Comparison of ENCODE assay signal across 1 cellular context in genomic region chr1:70410604-70411359, GRCh38.
TF ChIP-seq lines count a peak whose summit lies in the region.

Gene CTH (plus strand): TSS chr1:70411268. CDS start chr1:70411416, 148 bp downstream.

TF ChIP-seq in K562, 482 proteins besides CTCF, POLR2A, EP300 and RAD21 (continued from another document and continues in another):
- TF ChIP-seq ZBTB40 (IDR thresholded peaks at IDR 0.05) (no peak), ZBTB40 (CRISPR knock-in tag; IDR thresholded peaks at IDR 0.05) (no peak), NCOA6 (IDR thresholded peaks at IDR 0.05) (no peak), TRIM28 (IDR thresholded peaks at IDR 0.05) (no peak), PTRF (tag; IDR thresholded peaks at IDR 0.05) (no peak), GABPA (tag; conservative IDR thresholded peaks at IDR 0.05; ENCODE audit: low read depth) (no peak), PKNOX1 (IDR thresholded peaks at IDR 0.05) (peak; percentile 61; the same call in 1 of the 2 replicates), ZNF316 (IDR thresholded peaks at IDR 0.05) (peak; percentile 50; the same call in 1 of the 2 replicates), TEAD1 (CRISPR knock-in tag; IDR thresholded peaks at IDR 0.05) (peak; percentile 45 to 70; a peak in 1 of 4 replicates), ETV1 (tag; conservative IDR thresholded peaks at IDR 0.05; ENCODE audit: low read depth) (no peak), VEZF1 (CRISPR knock-in tag; IDR thresholded peaks at IDR 0.05) (peak; percentile 51; the same call in 1 of the 2 replicates), HMBOX1 (IDR thresholded peaks at IDR 0.05) (peak; percentile 86), TARDBP (IDR thresholded peaks at IDR 0.05) (peak; percentile 70; the same call in 1 of the 2 replicates), CREB3L1 (IDR thresholded peaks at IDR 0.05; ENCODE audit: borderline replicate concordance, low read depth) (peak; percentile 50; the same call in 1 of the 2 replicates), HOXB6 (CRISPR knock-in tag; IDR thresholded peaks at IDR 0.05; ENCODE audit: borderline replicate concordance) (no peak), IRF1 (CRISPR knock-in tag; IDR thresholded peaks at IDR 0.05; ENCODE audit: borderline replicate concordance) (0 out of 2 replicates have a peak, but pooled peaks have one; percentile 1), ZNF511 (CRISPR knock-in tag; IDR thresholded peaks at IDR 0.05) (0 out of 2 replicates have a peak, but pooled peaks have one; percentile 24), NFIC (IDR thresholded peaks at IDR 0.05) (peak; percentile 55), ZNF124 (CRISPR knock-in tag; IDR thresholded peaks at IDR 0.05) (no peak), POLR2AphosphoS5 (IDR thresholded peaks at IDR 0.05; ENCODE audit: control insufficient read depth, insufficient read depth, low read depth, low read length) (peak; percentile 87), PRDM10 (IDR thresholded peaks at IDR 0.05; ENCODE audit: partially characterized antibody) (peak; percentile 82), WHSC1 (IDR thresholded peaks at IDR 0.05; ENCODE audit: low read length) (peak; percentile 19), BRD9 (IDR thresholded peaks at IDR 0.05; ENCODE audit: low read depth, partially characterized antibody) (peak; percentile 41), FOXJ2 (tag; IDR thresholded peaks at IDR 0.05) (0 out of 2 replicates have a peak, but pooled peaks have one; percentile 23), ZSCAN29 (IDR thresholded peaks at IDR 0.05) (peak; percentile 74), HNRNPH1 (optimal IDR thresholded peaks at IDR 0.05; ENCODE audit: low read depth, low read length) (no peak), NR2C2 (CRISPR knock-in tag; IDR thresholded peaks at IDR 0.05) (peak; percentile 56; the same call in 1 of the 2 replicates), NR2C2 (tag; IDR thresholded peaks at IDR 0.05) (peak; percentile 92), RBM22 (IDR thresholded peaks at IDR 0.05; ENCODE audit: low read depth, low read length, poor library complexity, severe bottlenecking) (no peak), JUN (IDR thresholded peaks at IDR 0.05; ENCODE audit: borderline replicate concordance, low read depth, low read length) (no peak), JUN (CRISPR knock-in tag; IDR thresholded peaks at IDR 0.05; ENCODE audit: borderline replicate concordance) (peak; percentile 73; the same call in 1 of the 2 replicates), MXI1 (IDR thresholded peaks at IDR 0.05; ENCODE audit: low read depth, low read length) (0 out of 2 replicates have a peak, but pooled peaks have one; percentile 1), ARID2 (IDR thresholded peaks at IDR 0.05) (no peak), KDM5B (IDR thresholded peaks at IDR 0.05; ENCODE audit: insufficient replicate concordance, low read depth, low read length) (peak; percentile 99), ZEB2 (IDR thresholded peaks at IDR 0.05) (peak; percentile 28; the same call in 1 of the 2 replicates), NR2C1 (IDR thresholded peaks at IDR 0.05) (peak; percentile 24; the same call in 1 of the 2 replicates), NR2C1 (tag; IDR thresholded peaks at IDR 0.05) (peak; percentile 61)
